Comparison of ENCODE assay signal across 20 cellular contexts in the genomic region with DNA sequence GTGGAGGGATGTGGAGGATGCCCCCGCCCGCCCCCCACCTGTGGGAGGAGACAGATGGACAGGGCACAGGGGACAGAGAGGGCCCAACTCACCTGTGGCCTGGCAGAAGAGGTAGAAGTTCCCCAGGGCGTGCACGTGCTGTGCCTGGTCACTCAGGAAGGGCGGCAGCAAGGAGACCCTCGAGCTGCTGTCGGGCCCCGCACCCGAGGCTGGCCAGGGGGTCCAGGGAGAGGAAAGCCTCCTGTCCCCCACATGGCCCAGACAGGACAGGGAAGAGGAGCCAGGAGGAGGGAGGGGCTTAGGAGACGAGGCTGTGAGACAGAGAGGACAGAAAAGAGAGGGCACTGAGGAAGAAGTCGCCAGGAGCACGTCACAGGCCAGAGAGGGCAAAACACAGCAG. TPM values are rescaled to one million over a fixed set of nuclear protein-coding genes. Genes with fewer than 3 reads are reported as not detected.
DNase-seq lines count a peak whose midpoint lies in the region; FAIRE-seq and TF ChIP-seq lines count a peak whose summit lies in the region.
"Had no signal": no experiment of that assay in that cellular context is flagged by ENCODE, and none has a peak within 500 bp of the region (broad histone marks: within the 10 kb centered on the region; RNA-seq: fewer than 3 reads in every experiment).

No MANE protein-coding gene starts in this region.

- peaks cover 24 to 65% (median 61%) of the 10 kb centered on the region in 3 donors for H3K4me1 Mint-ChIP-seq in CD8-positive, alpha-beta memory T cell
- H3K4me1 Mint-ChIP-seq in activated naive CD8-positive, alpha-beta T cell (ENCODE audit: low read depth), result peaks cover 47% of the 10 kb centered on the region

- H3K9me3 Mint-ChIP-seq in CD8-positive, alpha-beta memory T cell, result peaks cover 0 to 4% (median 0%) of the 10 kb centered on the region in 5 donors
- H3K9me3 Mint-ChIP-seq in activated naive CD8-positive, alpha-beta T cell (ENCODE audit: low read depth), result no peaks in the 10 kb centered on the region
- H3K9me3 Mint-ChIP-seq: HFFc6 had no signal

- peak overlapping the region in 10 of 11 experiments; percentile 4 to 89 (median 84); a peak in 14 of 22 replicates for H3K4me2 ChIP-seq in BLaER1 treated with 17β-estradiol and CSF1 and Interleukin-3, amounts not matched to agents 10 nM and 100 nM

- no peak for TF ChIP-seq CTCF in tibial nerve (IDR thresholded peaks at IDR 0.05)

- no peak overlapping the region for H3K4me3 ChIP-seq in BLaER1 treated with 17β-estradiol and CSF1 and Interleukin-3, amounts not matched to agents 10 nM and 100 nM
- no peak overlapping the region for H3K4me3 ChIP-seq in CD8-positive, alpha-beta memory T cell (ENCODE audit: low read length)
- no peak overlapping the region for H3K4me3 ChIP-seq in mucosa of rectum (ENCODE audit: low read length in 2 of 2)
- H3K4me3 ChIP-seq in tibial nerve, result no peak overlapping the region
- H3K4me3 ChIP-seq: GM12878, vagina had no signal

- CTCF ChIA-PET in CD8-positive, alpha-beta memory T cell (lab: Charles Lee), result interaction anchor here (1.0 to 3.3 kb wide), 2 partner anchors 172 to 217 kb away, joined by 3 to 15 read pairs; no protein-coding TSS in a partner anchor

- H3K9ac ChIP-seq in BLaER1 treated with 17β-estradiol and CSF1 and Interleukin-3, amounts not matched to agents 10 nM and 100 nM, result peak overlapping the region in 1 of 11 experiments; percentile 21; a peak in 3 of 22 replicates
- H3K9ac ChIP-seq in mucosa of rectum (ENCODE audit: low read depth in 1 of 2, low read length in 2 of 2), result no peak overlapping the region
- H3K9ac ChIP-seq: parathyroid adenoma had no signal

- H4K20me1 ChIP-seq in BLaER1 treated with 17β-estradiol and CSF1 and Interleukin-3, amounts not matched to agents 10 nM and 100 nM, result peaks cover 0 to 46% (median 8%) of the 10 kb centered on the region in 11 experiments; a peak in 11 of 22 replicates

- no peak for TF ChIP-seq POLR2A in tibial nerve (IDR thresholded peaks at IDR 0.05)
- no peak for TF ChIP-seq POLR2A in H54 (IDR thresholded peaks at IDR 0.05; ENCODE audit: low read depth, low read length)

- H3K27ac Mint-ChIP-seq in CD8-positive, alpha-beta memory T cell, result peak overlapping the region in 6 of 8 donors; percentile 49 to 94 (median 74)
- H3K27ac Mint-ChIP-seq in activated naive CD8-positive, alpha-beta T cell, result peak overlapping the region; percentile 83
- H3K27ac Mint-ChIP-seq: HFFc6 had no signal

- H3K9me3 ChIP-seq in BLaER1 treated with 17β-estradiol and CSF1 and Interleukin-3, amounts not matched to agents 10 nM and 100 nM (replicated peaks in 1 of 11), result no peaks in the 10 kb centered on the region
- no peaks in the 10 kb centered on the region for H3K9me3 ChIP-seq in CD8-positive, alpha-beta memory T cell (ENCODE audit: low read length)
- peaks cover 0 to 1% of the 10 kb centered on the region in 2 donors for H3K9me3 ChIP-seq in mucosa of rectum (ENCODE audit: control insufficient read depth in 2 of 2, low read length in 2 of 2)
- H3K9me3 ChIP-seq in tibial nerve, result no peaks in the 10 kb centered on the region
- H3K9me3 ChIP-seq: vagina had no signal

- FAIRE-seq in H54 (lab: Jason Lieb, UNC), result no peak
- FAIRE-seq: GM12878 had no signal

- WGBS in tibial nerve, 2 donors, result 86 to 88% methylated on average over 12 of the region's 12 CpGs

- H3K4me3 Mint-ChIP-seq in CD8-positive, alpha-beta memory T cell, result no peak overlapping the region
- H3K4me3 Mint-ChIP-seq in activated naive CD8-positive, alpha-beta T cell, result no peak overlapping the region
- H3K4me3 Mint-ChIP-seq: HFFc6 had no signal

- no peak for TF ChIP-seq EP300 in tibial nerve (IDR thresholded peaks at IDR 0.05)

- POLR2A ChIA-PET in CD8-positive, alpha-beta memory T cell (lab: Charles Lee), result no interaction called here

- H3K27me3 Mint-ChIP-seq in CD8-positive, alpha-beta memory T cell, result peaks cover 0 to 6% of the 10 kb centered on the region in 2 donors
- no peaks in the 10 kb centered on the region for H3K27me3 Mint-ChIP-seq in activated naive CD8-positive, alpha-beta T cell

- DNase-seq in CD8-positive, alpha-beta memory T cell, result no peak
- no peak for DNase-seq in GM19240 (ENCODE audit: insufficient read length, low spot score)
- DNase-seq in tibial nerve (ENCODE audit: low spot score in 2 of 2), result no peak
- no peak for DNase-seq in H54 (ENCODE audit: insufficient read length, low spot score)
- DNase-seq: amniotic stem cell; caudate nucleus; DMS 273 treated with DMSO at 0.1 percent for 48 hours; GDM1; HFFc6; NCI-H1092; NCI-H2029 treated with DMSO at 0.1 percent for 48 hours; NCI-H510A treated with DMSO at 0.1 percent for 48 hours; stimulated activated CD4-positive, alpha-beta T cell treated with anti-CD3 and anti-CD28 coated beads, Interleukin-1b, Interleukin-23, amount 100 ng/mL, for 48 hours had no signal

- H3K27ac ChIP-seq in BLaER1 treated with 17β-estradiol and CSF1 and Interleukin-3, amounts not matched to agents 10 nM and 100 nM, result peak overlapping the region in 7 of 11 experiments; percentile 10 to 74 (median 40); a peak in 8 of 22 replicates
- no peak overlapping the region for H3K27ac ChIP-seq in CD8-positive, alpha-beta memory T cell (ENCODE audit: low read depth, low read length)
- H3K27ac ChIP-seq in mucosa of rectum (ENCODE audit: low read depth in 2 of 2, low read length in 2 of 2) (peak overlapping the region; percentile 13 to 48), tibial nerve (no peak overlapping the region)
- H3K27ac ChIP-seq: parathyroid adenoma, RWPE1, vagina had no signal

- peaks cover 65 to 91% (median 80%) of the 10 kb centered on the region in 10 experiments for H3K4me1 ChIP-seq in BLaER1 treated with 17β-estradiol and CSF1 and Interleukin-3, amounts not matched to agents 10 nM and 100 nM
- H3K4me1 ChIP-seq in CD8-positive, alpha-beta memory T cell (ENCODE audit: insufficient read depth, low read length), result peaks cover 26% of the 10 kb centered on the region
- H3K4me1 ChIP-seq in mucosa of rectum (ENCODE audit: control insufficient read depth in 2 of 2, insufficient read depth in 2 of 2, low read length in 2 of 2) (peaks cover 0 to 4% of the 10 kb centered on the region in 2 donors), tibial nerve (no peaks in the 10 kb centered on the region)
- H3K4me1 ChIP-seq: parathyroid adenoma, vagina had no signal

- peaks cover 0 to 62% (median 13%) of the 10 kb centered on the region in 3 donors for H3K36me3 Mint-ChIP-seq in CD8-positive, alpha-beta memory T cell
- peaks cover 7% of the 10 kb centered on the region for H3K36me3 Mint-ChIP-seq in activated naive CD8-positive, alpha-beta T cell

- no peaks in the 10 kb centered on the region for H3K27me3 ChIP-seq in BLaER1 treated with 17β-estradiol and CSF1 and Interleukin-3, amounts not matched to agents 10 nM and 100 nM
- no peaks in the 10 kb centered on the region for H3K27me3 ChIP-seq in CD8-positive, alpha-beta memory T cell (ENCODE audit: insufficient read depth, low read length, poor library complexity, severe bottlenecking)
- H3K27me3 ChIP-seq in mucosa of rectum (ENCODE audit: control insufficient read depth in 2 of 2, insufficient read depth in 2 of 2, low read length in 2 of 2) (no peaks in the 10 kb centered on the region), tibial nerve (no peaks in the 10 kb centered on the region)
- H3K27me3 ChIP-seq: vagina had no signal

- peaks cover 0 to 47% (median 34%) of the 10 kb centered on the region in 11 experiments; a peak in 19 of 22 replicates for H3K36me3 ChIP-seq in BLaER1 treated with 17β-estradiol and CSF1 and Interleukin-3, amounts not matched to agents 10 nM and 100 nM
- H3K36me3 ChIP-seq in CD8-positive, alpha-beta memory T cell (ENCODE audit: insufficient read depth, low read length), result peaks cover 41% of the 10 kb centered on the region
- H3K36me3 ChIP-seq in mucosa of rectum (ENCODE audit: control insufficient read depth in 2 of 2, insufficient read depth in 2 of 2, low read length in 2 of 2) (peaks cover 3 to 17% of the 10 kb centered on the region in 2 donors), tibial nerve (peaks cover 0 to 68% (median 0%) of the 10 kb centered on the region in 3 donors)

RNA-seq across cellular contexts. Expression of a gene that starts 58.4 kb away (rescaled TPM):
- total RNA-seq in CD8-positive, alpha-beta memory T cell, result 10 to 100 TPM; 36.7 to 37.0 TPM
- 22.4 TPM for polyA plus RNA-seq in CD8-positive, alpha-beta memory T cell
- 10 to 100 TPM; 57.7 to 77.1 (median 64.8) TPM for total RNA-seq in tibial nerve

Comparison
In these comparisons a context has a peak if more than half of its experiments do, and no peak if none do; other contexts are left out.
1. H3K27ac ChIP-seq: peak in BLaER1 treated with 17β-estradiol and CSF1 and Interleukin-3, amounts not matched to agents 10 nM and 100 nM (7 of 11) and mucosa of rectum (2 of 2); none in CD8-positive, alpha-beta memory T cell (single experiment) and tibial nerve (0 of 4).